Comparison of ENCODE assay signal across 8 cellular contexts in the genomic region with DNA sequence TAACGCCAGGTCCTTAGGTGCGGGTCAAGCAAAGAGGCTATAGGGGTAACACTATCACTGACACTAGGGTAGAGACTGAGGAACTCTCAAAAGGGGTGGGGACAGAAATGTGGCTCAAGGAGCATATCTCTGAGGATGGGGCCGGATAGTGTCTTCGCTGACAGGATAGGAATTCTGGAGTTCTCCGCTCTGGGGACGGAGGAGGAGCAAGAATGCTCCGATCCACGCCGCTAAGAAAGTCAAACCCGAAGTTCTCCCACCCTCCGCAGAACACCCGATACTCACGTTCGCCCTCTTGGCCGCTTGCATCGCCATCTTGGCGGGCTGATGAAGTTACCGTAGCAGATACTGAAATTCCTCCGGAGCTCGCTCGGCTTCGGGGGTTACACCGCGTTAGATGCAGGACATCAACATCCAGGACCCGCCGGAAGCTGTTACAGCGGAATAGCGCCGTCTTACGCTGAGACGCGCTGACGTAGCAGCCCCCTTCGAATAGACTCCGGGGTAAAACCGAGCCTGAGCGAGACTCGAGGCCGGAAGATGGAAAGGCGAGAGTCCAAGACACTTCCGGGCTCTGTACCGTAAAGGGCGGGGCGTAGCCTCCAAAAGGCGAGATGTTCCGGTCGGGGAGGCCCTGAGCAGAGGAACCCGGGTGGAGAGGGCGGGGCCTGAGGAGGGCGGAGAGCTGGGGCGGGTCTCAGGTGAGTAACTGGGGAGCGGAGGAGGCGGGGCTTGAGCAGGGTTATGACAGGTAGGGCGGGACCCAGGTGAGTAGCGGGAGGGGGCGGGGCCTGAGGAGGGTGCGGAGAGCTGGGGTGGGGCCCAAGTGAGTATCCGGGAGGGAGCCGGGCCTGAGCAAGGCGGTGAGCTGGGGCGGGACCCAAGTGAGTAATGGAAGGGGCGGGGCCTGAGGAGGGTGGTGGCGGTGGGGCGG. TPM values are rescaled to one million over a fixed set of nuclear protein-coding genes. Genes with fewer than 3 reads are reported as not detected.
DNase-seq lines count a peak whose midpoint lies in the region; ATAC-seq, FAIRE-seq and TF ChIP-seq lines count a peak whose summit lies in the region.

A gene with protein sequence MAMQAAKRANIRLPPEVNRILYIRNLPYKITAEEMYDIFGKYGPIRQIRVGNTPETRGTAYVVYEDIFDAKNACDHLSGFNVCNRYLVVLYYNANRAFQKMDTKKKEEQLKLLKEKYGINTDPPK (minus strand): TSS at position 412 of the 934 bp plus-strand sequence. CDS start 97 bp downstream, at position 315.

- peak; percentile 77 for FAIRE-seq in islet of Langerhans (lab: Jason Lieb, UNC)

- TF ChIP-seq CTCF in AG10803 (conservative IDR thresholded peaks at IDR 0.05; ENCODE audit: low read length) = no peak; the same call in 1 of the 2 replicates

- ATAC-seq in GM19043 (IDR thresholded peaks at IDR 0.05; ENCODE audit: low read depth, unreplicated experiment) = peak; percentile 93
- peak; percentile 94 for ATAC-seq in HG03378 (IDR thresholded peaks at IDR 0.05; ENCODE audit: unreplicated experiment)

- DNase-seq in AG10803 (ENCODE audit: low read depth) = peak; percentile 98
- peak; percentile 99 for DNase-seq in NCI-H460 (ENCODE audit: extremely low read depth, low read depth)
- DNase-seq in activated CD4-positive, CD25-positive, alpha-beta regulatory T cell treated with anti-CD3 and anti-CD28 coated beads, Interleukin-2, amount 50 U/mL, for 72 hours = peak; percentile 99
- peak; percentile 95 for DNase-seq in cerebellar nuclear complex (lab: John Stamatoyannopoulos, UW)
- peak; percentile 99 for DNase-seq in stimulated activated CD4-positive, alpha-beta T cell treated with anti-CD3 and anti-CD28 coated beads, Interleukin-12 subunit alpha, Interleukin-12 subunit beta, amount 100 ng/mL, for 4 hours

- H3K4me3 ChIP-seq in AG10803 (ENCODE audit: low read length) = peak within 1 kb of the TSS; percentile 98

RNA-seq across cellular contexts. Expression of the gene that starts here (rescaled TPM):
- 282 and 312 TPM in 2 replicates for total RNA-seq in NCI-H460 (2014; rRNA removed; shearing (Covaris generic))
- polyA plus RNA-seq in NCI-H460 (2014; cell fraction: nucleus; rRNA removed) = 102 and 155 TPM in 2 replicates

Comparison
In these comparisons a context has a peak if more than half of its experiments do, and no peak if none do; other contexts are left out.
1. Peak in every context shown above with its lines: DNase-seq, ATAC-seq and H3K4me3 ChIP-seq.